ENCODE assay signal across 32 cellular contexts in genomic region chr6:85425997-85426396, GRCh38.
"Had no signal": no experiment of that assay in that cellular context is flagged by ENCODE, and none has a peak within 500 bp of the region (broad histone marks: within the 10 kb centered on the region; RNA-seq: fewer than 3 reads in every experiment).

No MANE protein-coding gene starts in this region.

- H3K27ac ChIP-seq: adrenal gland, ascending aorta, body of pancreas, brain microvascular endothelial cell, breast epithelium, cardiac muscle cell had no signal

- ATAC-seq: activated naive CD4-positive, alpha-beta T cell treated with anti-CD3 and anti-CD28 coated beads, Interleukin-2, amount 50 U/mL, for 72 hours; activated naive CD8-positive, alpha-beta T cell treated with anti-CD3 and anti-CD28 coated beads, Interleukin-2, amount 50 U/mL, for 24 hours; activated T-cell treated with anti-CD3 and anti-CD28 coated beads, Interleukin-2, amount 50 U/mL, for 4 hours; activated T-cell treated with anti-CD3 and anti-CD28 coated beads, Interleukin-2, amount 50 U/mL, for 72 hours; activated T-helper 17 cell treated with anti-CD3 and anti-CD28 coated beads, Interleukin-2, amount 50 U/mL, for 72 hours; body of pancreas had no signal

- H3K9me3 ChIP-seq: adrenal gland, body of pancreas had no signal

- FAIRE-seq: astrocyte, bronchial epithelial cell had no signal

- H3K4me1 ChIP-seq: adrenal gland, body of pancreas, breast epithelium had no signal

- DNase-seq: activated effector memory CD4-positive, alpha-beta T cell treated with anti-CD3 and anti-CD28 coated beads, Interleukin-2, amount 50 U/mL, for 16 hours; activated effector memory CD4-positive, alpha-beta T cell treated with Interleukin-2 at 50 U/mL for 16 hours; activated gamma-delta T cell; activated gamma-delta T cell treated with Interleukin-2 at 50 U/mL for 16 hours; activated naive CD4-positive, alpha-beta T cell; activated naive CD4-positive, alpha-beta T cell treated with anti-CD3 and anti-CD28 coated beads for 36 hours; activated naive CD4-positive, alpha-beta T cell treated with anti-CD3 and anti-CD28 coated beads, Interleukin-2, amount 10 ng/mL, durations not matched to agents 7 days and 5 days; activated naive CD4-positive, alpha-beta T cell treated with anti-CD3 and anti-CD28 coated beads, Interleukin-2, amount 50 U/mL, for 16 hours; activated naive CD4-positive, alpha-beta T cell treated with Interleukin-2 at 50 U/mL for 16 hours; activated naive CD8-positive, alpha-beta T cell treated with anti-CD3 and anti-CD28 coated beads for 36 hours; activated naive CD8-positive, alpha-beta T cell treated with anti-CD3 and anti-CD28 coated beads, Interleukin-2, amount 10 ng/mL, durations not matched to agents 7 days and 5 days; activated naive CD8-positive, alpha-beta T cell treated with anti-CD3 and anti-CD28 coated beads, Interleukin-2, amount 50 U/mL, for 24 hours; activated T-cell treated with anti-CD3 and anti-CD28 coated beads, Interleukin-2, amount 50 U/mL, for 4 hours; activated T-cell treated with anti-CD3 and anti-CD28 coated beads, Interleukin-2, amount 50 U/mL, for 48 hours; activated T-cell treated with anti-CD3 and anti-CD28 coated beads, Interleukin-2, amount 50 U/mL, for 72 hours; adrenal gland; amniotic stem cell; amygdala; anterior cingulate cortex; aorta; body of pancreas; brain microvascular endothelial cell; caudate nucleus; central memory CD4-positive, alpha-beta T cell; cerebellar nuclear complex had no signal

- H3K4me3 ChIP-seq: adrenal gland, ascending aorta, body of pancreas, breast epithelium, cardiac muscle cell had no signal

- H3K27me3 ChIP-seq: adrenal gland, ascending aorta, body of pancreas, brain microvascular endothelial cell, breast epithelium, cardiac muscle cell had no signal

- H3K36me3 ChIP-seq: adrenal gland, ascending aorta, brain microvascular endothelial cell, breast epithelium, cardiac muscle cell had no signal
